In genomic region chr6:139330841-139331500, GRCh38 we compare ENCODE assay signal across 15 cellular contexts.
"Had no signal": no experiment of that assay in that cellular context is flagged by ENCODE, and none has a peak within 500 bp of the region (broad histone marks: within the 10 kb centered on the region; RNA-seq: fewer than 3 reads in every experiment).

No MANE protein-coding gene starts in this region.

- H3K27me3 Mint-ChIP-seq: activated CD4-positive, alpha-beta memory T cell treated with anti-CD3 and anti-CD28 coated beads for 36 hours; activated naive CD8-positive, alpha-beta T cell treated with anti-CD3 and anti-CD28 coated beads, Interleukin-2, amount 10 ng/mL, durations not matched to agents 7 days and 5 days; stimulated activated naive CD8-positive, alpha-beta T cell treated with anti-CD3 and anti-CD28 coated beads, Interleukin-15, amount 100 ng/mL, for 72 hours had no signal

- ATAC-seq: stimulated activated naive CD8-positive, alpha-beta T cell treated with anti-CD3 and anti-CD28 coated beads, Interleukin-15, amount 100 ng/mL, for 72 hours; upper lobe of right lung had no signal

- H3K4me1 Mint-ChIP-seq: activated naive CD8-positive, alpha-beta T cell treated with anti-CD3 and anti-CD28 coated beads, Interleukin-2, amount 10 ng/mL, durations not matched to agents 7 days and 5 days had no signal

- H3K36me3 Mint-ChIP-seq: activated CD4-positive, alpha-beta memory T cell treated with anti-CD3 and anti-CD28 coated beads for 36 hours had no signal

- H3K4me1 ChIP-seq: colonic mucosa, testis, upper lobe of right lung had no signal

- H3K36me3 ChIP-seq: colonic mucosa, ovary, upper lobe of right lung had no signal

- H3K27ac Mint-ChIP-seq: activated CD4-positive, alpha-beta memory T cell treated with anti-CD3 and anti-CD28 coated beads for 36 hours; activated naive CD8-positive, alpha-beta T cell treated with anti-CD3 and anti-CD28 coated beads, Interleukin-2, amount 10 ng/mL, durations not matched to agents 7 days and 5 days had no signal

- H3K27me3 ChIP-seq: colonic mucosa, ovary, testis, upper lobe of right lung had no signal

- H3K27ac ChIP-seq: colonic mucosa, ovary, testis, upper lobe of right lung had no signal

- H3K9me3 ChIP-seq: colonic mucosa, ovary, testis, upper lobe of right lung had no signal

- H3K4me3 Mint-ChIP-seq: activated CD4-positive, alpha-beta memory T cell treated with anti-CD3 and anti-CD28 coated beads for 36 hours; activated naive CD8-positive, alpha-beta T cell treated with anti-CD3 and anti-CD28 coated beads, Interleukin-2, amount 10 ng/mL, durations not matched to agents 7 days and 5 days; stimulated activated naive CD8-positive, alpha-beta T cell treated with anti-CD3 and anti-CD28 coated beads, Interleukin-15, amount 100 ng/mL, for 72 hours had no signal

- H3K4me3 ChIP-seq: colonic mucosa, lung, ovary, testis, upper lobe of right lung had no signal

- DNase-seq: activated CD4-positive, alpha-beta memory T cell treated with anti-CD3 and anti-CD28 coated beads for 36 hours; activated CD4-positive, CD25-positive, alpha-beta regulatory T cell treated with anti-CD3 and anti-CD28 coated beads, Interleukin-2, amount 50 U/mL, for 72 hours; activated gamma-delta T cell; activated naive CD8-positive, alpha-beta T cell treated with anti-CD3 and anti-CD28 coated beads, Interleukin-2, amount 10 ng/mL, durations not matched to agents 7 days and 5 days; activated T-cell treated with anti-CD3 and anti-CD28 coated beads, Interleukin-2, amount 50 U/mL, for 48 hours; colonic mucosa; effector memory CD4-positive, alpha-beta T cell; glutamatergic neuron; ovary; stimulated activated CD4-positive, alpha-beta T cell treated with anti-CD3 and anti-CD28 coated beads, Interleukin-4, amount 100 ng/mL, for 1 hour; stimulated activated CD8-positive, alpha-beta memory T cell treated with anti-CD3 and anti-CD28 coated beads, Interleukin-4, amount 100 ng/mL, for 48 hours; stimulated activated naive CD8-positive, alpha-beta T cell treated with anti-CD3 and anti-CD28 coated beads, Interleukin-15, amount 100 ng/mL, for 72 hours; testis; upper lobe of right lung had no signal
